In genomic region chr19:23991170-23991569, GRCh38 we compare ENCODE assay signal across 11 cellular contexts.
DNase-seq lines count a peak whose midpoint lies in the region; ATAC-seq, FAIRE-seq and TF ChIP-seq lines count a peak whose summit lies in the region.
"Had no signal": no experiment of that assay in that cellular context is flagged by ENCODE, and none has a peak within 500 bp of the region (broad histone marks: within the 10 kb centered on the region; RNA-seq: fewer than 3 reads in every experiment).

No MANE protein-coding gene starts in this region.

- no peaks in the 10 kb centered on the region for H3K36me3 ChIP-seq in small intestine (ENCODE audit: control insufficient read depth in 2 of 2, insufficient read depth in 2 of 2, low read length in 2 of 2)
- H3K36me3 ChIP-seq: transverse colon had no signal

- CTCF ChIA-PET in HEK293T (lab: Yijun Ruan, JAX): no interaction called here

- H3K4me1 ChIP-seq in small intestine (ENCODE audit: control insufficient read depth in 2 of 2, insufficient read depth in 1 of 2, low read depth in 1 of 2, low read length in 1 of 2): no peaks in the 10 kb centered on the region
- H3K4me1 ChIP-seq: transverse colon had no signal

- no peak for ATAC-seq in GM21360 (IDR thresholded peaks at IDR 0.05; ENCODE audit: unreplicated experiment)
- ATAC-seq: left lobe of liver had no signal

- no peaks in the 10 kb centered on the region for H3K27me3 ChIP-seq in small intestine (ENCODE audit: control insufficient read depth in 2 of 2, insufficient read depth in 2 of 2, low read length in 2 of 2)
- H3K27me3 ChIP-seq: transverse colon had no signal

- no peak overlapping the region for H3K27ac ChIP-seq in small intestine (ENCODE audit: low read depth in 1 of 2, low read length in 1 of 2)
- H3K27ac ChIP-seq: transverse colon had no signal

- peak; percentile 10 for DNase-seq in activated effector memory CD4-positive, alpha-beta T cell treated with Interleukin-2 at 50 U/mL for 16 hours
- no peak for DNase-seq in activated effector memory CD4-positive, alpha-beta T cell treated with anti-CD3 and anti-CD28 coated beads, Interleukin-2, amount 50 U/mL, for 16 hours
- DNase-seq in NCI-H345 treated with DMSO at 0.1 percent for 48 hours (lab: John Stamatoyannopoulos, UW; ENCODE audit: unreplicated experiment) (peak; percentile 86), small intestine (peak; percentile 14), HEK293T (ENCODE audit: extremely low spot score) (no peak), T1000 (lab: John Stamatoyannopoulos, UW) (no peak)
- DNase-seq in central memory CD4-positive, alpha-beta T cell: peak; percentile 9
- DNase-seq: activated CD8-positive, alpha-beta memory T cell treated with anti-CD3 and anti-CD28 coated beads, Interleukin-2, amount 50 U/mL, for 4 hours; transverse colon had no signal

- no peaks in the 10 kb centered on the region for H3K9me3 ChIP-seq in small intestine (ENCODE audit: control insufficient read depth, low read depth)
- H3K9me3 ChIP-seq: transverse colon had no signal

- POLR2A ChIA-PET in HEK293T (lab: Yijun Ruan, JAX): no interaction called here

- no peak for FAIRE-seq in small intestine (lab: Jason Lieb, UNC)

- H3K4me3 ChIP-seq in small intestine (ENCODE audit: low read depth in 1 of 2, low read length in 2 of 2): no peak overlapping the region
- H3K4me3 ChIP-seq: transverse colon had no signal

- WGBS in small intestine, 3 donors: 60 to 88% (median 79%) methylated on average over 1 of the region's 1 CpG

TF ChIP-seq in HEK293T, 16 proteins besides CTCF, POLR2A, EP300 and RAD21:
- TF ChIP-seq FOXA1 (IDR thresholded peaks at IDR 0.05) (no peak), BHLHE40 (IDR thresholded peaks at IDR 0.05; ENCODE audit: borderline replicate concordance) (no peak), L3MBTL2 (conservative IDR thresholded peaks at IDR 0.05) (no peak), ZNF384 (IDR thresholded peaks at IDR 0.05) (no peak), FOXM1 (IDR thresholded peaks at IDR 0.05; ENCODE audit: borderline replicate concordance) (no peak), SUZ12 (IDR thresholded peaks at IDR 0.05) (no peak), CTBP1 (IDR thresholded peaks at IDR 0.05; ENCODE audit: borderline replicate concordance) (no peak), FOXK2 (IDR thresholded peaks at IDR 0.05) (no peak), TARDBP (IDR thresholded peaks at IDR 0.05) (no peak), HDGF (IDR thresholded peaks at IDR 0.05; ENCODE audit: borderline replicate concordance) (no peak), SP1 (IDR thresholded peaks at IDR 0.05) (no peak)
- TF ChIP-seq, protein P1, sequence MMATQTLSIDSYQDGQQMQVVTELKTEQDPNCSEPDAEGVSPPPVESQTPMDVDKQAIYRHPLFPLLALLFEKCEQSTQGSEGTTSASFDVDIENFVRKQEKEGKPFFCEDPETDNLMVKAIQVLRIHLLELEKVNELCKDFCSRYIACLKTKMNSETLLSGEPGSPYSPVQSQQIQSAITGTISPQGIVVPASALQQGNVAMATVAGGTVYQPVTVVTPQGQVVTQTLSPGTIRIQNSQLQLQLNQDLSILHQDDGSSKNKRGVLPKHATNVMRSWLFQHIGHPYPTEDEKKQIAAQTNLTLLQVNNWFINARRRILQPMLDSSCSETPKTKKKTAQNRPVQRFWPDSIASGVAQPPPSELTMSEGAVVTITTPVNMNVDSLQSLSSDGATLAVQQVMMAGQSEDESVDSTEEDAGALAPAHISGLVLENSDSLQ (IDR thresholded peaks at IDR 0.05): no peak
TF ChIP-seq in HEK293T: peak in this region for 0.

Comparison
In these comparisons a context has a peak if more than half of its experiments do, and no peak if none do; other contexts are left out.
1. DNase-seq: peak in activated effector memory CD4-positive, alpha-beta T cell treated with Interleukin-2 at 50 U/mL for 16 hours (single experiment), NCI-H345 treated with DMSO at 0.1 percent for 48 hours (single experiment), central memory CD4-positive, alpha-beta T cell (single experiment) and small intestine (single experiment); none in activated effector memory CD4-positive, alpha-beta T cell treated with anti-CD3 and anti-CD28 coated beads, Interleukin-2, amount 50 U/mL, for 16 hours (single experiment), HEK293T (single experiment) and T1000 (single experiment).